1 cellular context compared by ENCODE assay signal in the genomic region with DNA sequence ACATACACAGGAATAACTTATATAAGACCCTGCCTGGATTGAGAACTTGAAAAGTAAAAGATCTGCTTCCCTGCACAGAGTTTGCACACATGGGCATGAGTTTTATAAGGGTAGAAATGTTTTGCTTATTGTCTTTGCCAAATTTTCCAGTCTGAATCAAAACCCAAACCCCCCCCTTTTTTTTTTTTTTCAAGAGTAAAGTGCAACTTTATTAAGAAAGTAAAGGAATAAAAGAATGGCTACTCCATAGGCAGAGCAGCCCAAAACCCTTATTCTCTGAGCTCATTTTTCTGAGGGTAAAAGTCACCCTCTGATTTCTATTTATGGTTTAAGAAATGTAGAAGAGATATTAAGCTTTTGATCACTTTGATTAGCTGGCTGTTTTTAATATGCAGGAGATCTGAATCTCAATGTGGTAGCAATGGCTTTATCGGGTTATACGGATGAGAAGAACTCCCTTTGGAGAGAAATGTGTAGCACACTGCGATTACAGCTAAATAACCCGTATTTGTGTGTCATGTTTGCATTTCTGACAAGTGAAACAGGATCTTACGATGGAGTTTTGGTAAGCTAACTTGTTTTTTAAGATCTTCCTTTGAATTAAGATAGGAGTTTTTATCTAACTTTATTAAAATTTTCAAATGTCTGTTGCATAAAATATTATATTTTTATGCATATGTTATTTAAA.
TF ChIP-seq lines count a peak whose summit lies in the region.

No MANE protein-coding gene starts in this region.

TF ChIP-seq in GM12878, 131 proteins besides CTCF, POLR2A, EP300 and RAD21:
- TF ChIP-seq, protein P1, sequence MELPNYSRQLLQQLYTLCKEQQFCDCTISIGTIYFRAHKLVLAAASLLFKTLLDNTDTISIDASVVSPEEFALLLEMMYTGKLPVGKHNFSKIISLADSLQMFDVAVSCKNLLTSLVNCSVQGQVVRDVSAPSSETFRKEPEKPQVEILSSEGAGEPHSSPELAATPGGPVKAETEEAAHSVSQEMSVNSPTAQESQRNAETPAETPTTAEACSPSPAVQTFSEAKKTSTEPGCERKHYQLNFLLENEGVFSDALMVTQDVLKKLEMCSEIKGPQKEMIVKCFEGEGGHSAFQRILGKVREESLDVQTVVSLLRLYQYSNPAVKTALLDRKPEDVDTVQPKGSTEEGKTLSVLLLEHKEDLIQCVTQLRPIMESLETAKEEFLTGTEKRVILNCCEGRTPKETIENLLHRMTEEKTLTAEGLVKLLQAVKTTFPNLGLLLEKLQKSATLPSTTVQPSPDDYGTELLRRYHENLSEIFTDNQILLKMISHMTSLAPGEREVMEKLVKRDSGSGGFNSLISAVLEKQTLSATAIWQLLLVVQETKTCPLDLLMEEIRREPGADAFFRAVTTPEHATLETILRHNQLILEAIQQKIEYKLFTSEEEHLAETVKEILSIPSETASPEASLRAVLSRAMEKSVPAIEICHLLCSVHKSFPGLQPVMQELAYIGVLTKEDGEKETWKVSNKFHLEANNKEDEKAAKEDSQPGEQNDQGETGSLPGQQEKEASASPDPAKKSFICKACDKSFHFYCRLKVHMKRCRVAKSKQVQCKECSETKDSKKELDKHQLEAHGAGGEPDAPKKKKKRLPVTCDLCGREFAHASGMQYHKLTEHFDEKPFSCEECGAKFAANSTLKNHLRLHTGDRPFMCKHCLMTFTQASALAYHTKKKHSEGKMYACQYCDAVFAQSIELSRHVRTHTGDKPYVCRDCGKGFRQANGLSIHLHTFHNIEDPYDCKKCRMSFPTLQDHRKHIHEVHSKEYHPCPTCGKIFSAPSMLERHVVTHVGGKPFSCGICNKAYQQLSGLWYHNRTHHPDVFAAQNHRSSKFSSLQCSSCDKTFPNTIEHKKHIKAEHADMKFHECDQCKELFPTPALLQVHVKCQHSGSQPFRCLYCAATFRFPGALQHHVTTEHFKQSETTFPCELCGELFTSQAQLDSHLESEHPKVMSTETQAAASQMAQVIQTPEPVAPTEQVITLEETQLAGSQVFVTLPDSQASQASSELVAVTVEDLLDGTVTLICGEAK (IDR thresholded peaks at IDR 0.05; ENCODE audit: borderline replicate concordance) = 0 out of 2 replicates have a peak, but pooled peaks have one; percentile 27
- TF ChIP-seq JUNB (IDR thresholded peaks at IDR 0.05) = no peak
